ENCODE assay signal across 8 cellular contexts in genomic region chr16:67277294-67277998, GRCh38. TPM values are rescaled to one million over a fixed set of nuclear protein-coding genes. Genes with fewer than 3 reads are reported as not detected.
DNase-seq lines count a peak whose midpoint lies in the region; ATAC-seq and TF ChIP-seq lines count a peak whose summit lies in the region.

No MANE protein-coding gene starts in this region.

- 80% methylated on average over 1 of the region's 4 CpGs; no CpG with 5 or more reads in 1 of the 2 donors for WGBS in gastroesophageal sphincter (ENCODE audit: low coverage in 1 of 2), 2 donors
- WGBS in thyroid gland, 2 donors = 81 to 89% methylated on average over 4 of the region's 4 CpGs

- H3K4me3 ChIP-seq in gastroesophageal sphincter = no peak overlapping the region
- no peak overlapping the region for H3K4me3 ChIP-seq in thyroid gland (replicated peaks in 1 of 3)

- no peak for TF ChIP-seq CTCF in gastroesophageal sphincter (IDR thresholded peaks at IDR 0.05)
- no peak for TF ChIP-seq CTCF in thyroid gland (IDR thresholded peaks at IDR 0.05)

- peak overlapping the region; percentile 24 for H3K4me3 Mint-ChIP-seq in activated CD8-positive, alpha-beta memory T cell treated with anti-CD3 and anti-CD28 coated beads, Interleukin-2, amount 10 ng/mL, durations not matched to agents 7 days and 5 days
- H3K4me3 Mint-ChIP-seq in stimulated activated naive B cell treated with anti-CD40 and anti-IgM and Interleukin-4, amounts not matched to agents 10 μg/mL and 1 μg/mL and 100 μg/mL, for 72 hours = peak overlapping the region; percentile 32 to 57

- peaks cover 19% of the 10 kb centered on the region for H3K4me1 Mint-ChIP-seq in activated CD8-positive, alpha-beta memory T cell treated with anti-CD3 and anti-CD28 coated beads, Interleukin-2, amount 10 ng/mL, durations not matched to agents 7 days and 5 days
- H3K4me1 Mint-ChIP-seq in stimulated activated naive B cell treated with anti-CD40 and anti-IgM and Interleukin-4, amounts not matched to agents 10 μg/mL and 1 μg/mL and 100 μg/mL, for 72 hours = peaks cover 14 to 15% of the 10 kb centered on the region in 2 donors

- no peak for ATAC-seq in activated CD8-positive, alpha-beta memory T cell treated with anti-CD3 and anti-CD28 coated beads, Interleukin-2, amount 10 ng/mL, durations not matched to agents 7 days and 5 days
- peak; percentile 30 for ATAC-seq in gastroesophageal sphincter
- no peak for ATAC-seq in stimulated activated naive B cell treated with anti-CD40 and anti-IgM and Interleukin-4, amounts not matched to agents 10 μg/mL and 1 μg/mL and 100 μg/mL, for 72 hours (replicated peaks)
- ATAC-seq in HG03097 (IDR thresholded peaks at IDR 0.05; ENCODE audit: low FRiP score, unreplicated experiment) = no peak

- TF ChIP-seq EP300 in gastroesophageal sphincter (IDR thresholded peaks at IDR 0.05) = no peak

- no peaks in the 10 kb centered on the region for H3K9me3 Mint-ChIP-seq in activated CD8-positive, alpha-beta memory T cell treated with anti-CD3 and anti-CD28 coated beads, Interleukin-2, amount 10 ng/mL, durations not matched to agents 7 days and 5 days (ENCODE audit: low read depth)
- H3K9me3 Mint-ChIP-seq in stimulated activated naive B cell treated with anti-CD40 and anti-IgM and Interleukin-4, amounts not matched to agents 10 μg/mL and 1 μg/mL and 100 μg/mL, for 72 hours = no peaks in the 10 kb centered on the region

- H3K36me3 Mint-ChIP-seq in activated CD8-positive, alpha-beta memory T cell treated with anti-CD3 and anti-CD28 coated beads, Interleukin-2, amount 10 ng/mL, durations not matched to agents 7 days and 5 days = peaks cover 9% of the 10 kb centered on the region
- peaks cover 7 to 10% of the 10 kb centered on the region in 2 donors for H3K36me3 Mint-ChIP-seq in stimulated activated naive B cell treated with anti-CD40 and anti-IgM and Interleukin-4, amounts not matched to agents 10 μg/mL and 1 μg/mL and 100 μg/mL, for 72 hours

- no peaks in the 10 kb centered on the region for H3K27me3 Mint-ChIP-seq in activated CD8-positive, alpha-beta memory T cell treated with anti-CD3 and anti-CD28 coated beads, Interleukin-2, amount 10 ng/mL, durations not matched to agents 7 days and 5 days
- no peaks in the 10 kb centered on the region for H3K27me3 Mint-ChIP-seq in stimulated activated naive B cell treated with anti-CD40 and anti-IgM and Interleukin-4, amounts not matched to agents 10 μg/mL and 1 μg/mL and 100 μg/mL, for 72 hours

- CTCF ChIA-PET in activated CD8-positive, alpha-beta memory T cell treated with anti-CD3 and anti-CD28 coated beads, Interleukin-2, amount 10 ng/mL, durations not matched to agents 7 days and 5 days (lab: Charles Lee) = interaction anchor here (0.7 to 4.7 kb wide), 12 partner anchors 15 to 184 kb away, joined by 3 to 18 read pairs (median 4); partner anchors contain the start of gene ZDHHC1

- H3K4me1 ChIP-seq in gastroesophageal sphincter = peaks cover 0 to 27% (median 11%) of the 10 kb centered on the region in 3 donors
- peaks cover 6 to 22% of the 10 kb centered on the region in 2 donors for H3K4me1 ChIP-seq in thyroid gland

- H3K9me3 ChIP-seq in gastroesophageal sphincter = no peaks in the 10 kb centered on the region
- no peaks in the 10 kb centered on the region for H3K9me3 ChIP-seq in thyroid gland

- H3K27ac ChIP-seq in gastroesophageal sphincter = peak overlapping the region in 3 of 4 donors; percentile 42 to 72 (median 71)
- H3K27ac ChIP-seq in thyroid gland = peak overlapping the region in 1 of 3 donors; percentile 33

- intact Hi-C loops in thyroid gland (cut with DNase I) = no loop called here

- H3K36me3 ChIP-seq in gastroesophageal sphincter (peaks cover 0 to 14% of the 10 kb centered on the region in 2 donors), thyroid gland (no peaks in the 10 kb centered on the region)

- DNase-seq in activated CD8-positive, alpha-beta memory T cell treated with anti-CD3 and anti-CD28 coated beads, Interleukin-2, amount 10 ng/mL, durations not matched to agents 7 days and 5 days = no peak
- DNase-seq in activated CD8-positive, alpha-beta memory T cell treated with anti-CD3 and anti-CD28 coated beads for 24 hours = no peak
- DNase-seq in activated CD4-positive, alpha-beta T cell treated with anti-CD3 and anti-CD28 coated beads, Interleukin-2, amount 50 U/mL, for 48 hours = peak; percentile 53 to 68
- DNase-seq in stimulated activated naive B cell treated with anti-CD40 and anti-IgM and Interleukin-4, amounts not matched to agents 10 μg/mL and 1 μg/mL and 100 μg/mL, for 72 hours = no peak
- no peak for DNase-seq in NCI-H2081 (lab: John Stamatoyannopoulos, UW)
- DNase-seq in thyroid gland = no peak

- H3K27ac Mint-ChIP-seq in activated CD8-positive, alpha-beta memory T cell treated with anti-CD3 and anti-CD28 coated beads, Interleukin-2, amount 10 ng/mL, durations not matched to agents 7 days and 5 days = peak overlapping the region; percentile 67
- H3K27ac Mint-ChIP-seq in stimulated activated naive B cell treated with anti-CD40 and anti-IgM and Interleukin-4, amounts not matched to agents 10 μg/mL and 1 μg/mL and 100 μg/mL, for 72 hours = peak overlapping the region; percentile 47

- no peak for TF ChIP-seq POLR2A in gastroesophageal sphincter (IDR thresholded peaks at IDR 0.05)
- TF ChIP-seq POLR2A in thyroid gland (IDR thresholded peaks at IDR 0.05) = no peak

- H3K27me3 ChIP-seq in gastroesophageal sphincter = no peaks in the 10 kb centered on the region
- H3K27me3 ChIP-seq in thyroid gland = no peaks in the 10 kb centered on the region

RNA-seq across cellular contexts. Expression of gene PLEKHG4, which starts 1.9 kb away (rescaled TPM):
- total RNA-seq in activated CD8-positive, alpha-beta memory T cell treated with anti-CD3 and anti-CD28 coated beads, Interleukin-2, amount 10 ng/mL, durations not matched to agents 7 days and 5 days = 10 to 100 TPM in 1 of 2 experiments, 1 to 10 TPM in 1; 7.7 to 12.8 TPM
- total RNA-seq in gastroesophageal sphincter = 10 to 100 TPM in 1 of 4 donors, 1 to 10 TPM in 3; 3.0 to 14.4 (median 6.1) TPM
- 10 to 100 TPM in 2 of 4 donors, 1 to 10 TPM in 2; 8.2 to 11.7 (median 9.5) TPM for total RNA-seq in thyroid gland

RNA-seq across cellular contexts. Expression of gene SLC9A5, which starts 28.7 kb away (rescaled TPM):
- total RNA-seq in activated CD8-positive, alpha-beta memory T cell treated with anti-CD3 and anti-CD28 coated beads, Interleukin-2, amount 10 ng/mL, durations not matched to agents 7 days and 5 days = 1 to 10 TPM; 5.4 to 6.2 TPM
- under 1 TPM; 0.13 to 0.93 (median 0.21) TPM for total RNA-seq in gastroesophageal sphincter
- total RNA-seq in thyroid gland = 1 to 10 TPM in 2 of 4 donors, under 1 TPM in 2; 0.56 to 3.0 (median 1.1) TPM

RNA-seq across cellular contexts. Expression of gene FHOD1, which starts 30.2 kb away (rescaled TPM):
- 100 to 1,000 TPM; 101 to 111 TPM for total RNA-seq in activated CD8-positive, alpha-beta memory T cell treated with anti-CD3 and anti-CD28 coated beads, Interleukin-2, amount 10 ng/mL, durations not matched to agents 7 days and 5 days
- total RNA-seq in gastroesophageal sphincter = 10 to 100 TPM in 3 of 4 donors, 1 to 10 TPM in 1; 9.7 to 15.5 (median 12.9) TPM
- total RNA-seq in thyroid gland = 10 to 100 TPM; 17.9 to 26.4 (median 24.3) TPM

RNA-seq across cellular contexts. Expression of gene KCTD19, which starts 49.1 kb away (rescaled TPM):
- total RNA-seq in activated CD8-positive, alpha-beta memory T cell treated with anti-CD3 and anti-CD28 coated beads, Interleukin-2, amount 10 ng/mL, durations not matched to agents 7 days and 5 days = 1 to 10 TPM; 1.1 to 3.3 TPM
- total RNA-seq in gastroesophageal sphincter (under 1 TPM in 2 of 4 donors, not detected in 2; 0.13 to 0.19 TPM), thyroid gland (1 to 10 TPM in 1 of 4 donors, not detected in 3; 2.6 TPM)

RNA-seq across cellular contexts. Expression of gene LRRC36, which starts 49.2 kb away (rescaled TPM):
- total RNA-seq in activated CD8-positive, alpha-beta memory T cell treated with anti-CD3 and anti-CD28 coated beads, Interleukin-2, amount 10 ng/mL, durations not matched to agents 7 days and 5 days = 1 to 10 TPM in 1 of 2 experiments, under 1 TPM in 1; 0.45 to 1.0 TPM
- total RNA-seq in gastroesophageal sphincter (under 1 TPM in 1 of 4 donors, not detected in 3; 0.27 TPM), thyroid gland (under 1 TPM in 1 of 4 donors, not detected in 3; 0.22 TPM)

Comparison
In these comparisons a context has a peak if more than half of its experiments do, and no peak if none do; other contexts are left out.
1. DNase-seq: peak in activated CD4-positive, alpha-beta T cell treated with anti-CD3 and anti-CD28 coated beads, Interleukin-2, amount 50 U/mL, for 48 hours (2 of 2); none in activated CD8-positive, alpha-beta memory T cell treated with anti-CD3 and anti-CD28 coated beads, Interleukin-2, amount 10 ng/mL, durations not matched to agents 7 days and 5 days (single experiment), activated CD8-positive, alpha-beta memory T cell treated with anti-CD3 and anti-CD28 coated beads for 24 hours (single experiment), stimulated activated naive B cell treated with anti-CD40 and anti-IgM and Interleukin-4, amounts not matched to agents 10 μg/mL and 1 μg/mL and 100 μg/mL, for 72 hours (single experiment), NCI-H2081 (0 of 2) and thyroid gland (0 of 2).